ENCODE assay signal across 1 cellular context in the genomic region with DNA sequence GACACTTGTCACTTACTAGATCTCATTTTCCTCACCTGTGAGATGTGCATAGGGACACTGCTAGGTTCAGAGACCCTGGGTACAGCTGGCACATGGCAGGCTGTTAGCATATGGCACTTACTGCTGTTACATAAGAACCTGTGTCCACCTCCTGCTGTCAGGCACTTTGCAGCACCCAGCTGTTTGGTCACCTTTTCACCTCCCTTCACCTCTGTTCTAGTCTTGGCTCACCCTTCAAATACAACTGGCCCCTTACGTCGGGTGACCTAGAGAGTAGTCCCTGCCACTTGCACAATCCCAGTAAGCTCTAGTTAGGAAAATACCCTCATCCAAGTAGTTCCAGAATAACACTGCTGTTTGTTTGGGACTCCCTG.
TF ChIP-seq lines count a peak whose summit lies in the region.

No MANE protein-coding gene starts in this region.

TF ChIP-seq in GM12878, 131 proteins besides CTCF, POLR2A, EP300 and RAD21 (continued from another document):
- TF ChIP-seq, protein P1, sequence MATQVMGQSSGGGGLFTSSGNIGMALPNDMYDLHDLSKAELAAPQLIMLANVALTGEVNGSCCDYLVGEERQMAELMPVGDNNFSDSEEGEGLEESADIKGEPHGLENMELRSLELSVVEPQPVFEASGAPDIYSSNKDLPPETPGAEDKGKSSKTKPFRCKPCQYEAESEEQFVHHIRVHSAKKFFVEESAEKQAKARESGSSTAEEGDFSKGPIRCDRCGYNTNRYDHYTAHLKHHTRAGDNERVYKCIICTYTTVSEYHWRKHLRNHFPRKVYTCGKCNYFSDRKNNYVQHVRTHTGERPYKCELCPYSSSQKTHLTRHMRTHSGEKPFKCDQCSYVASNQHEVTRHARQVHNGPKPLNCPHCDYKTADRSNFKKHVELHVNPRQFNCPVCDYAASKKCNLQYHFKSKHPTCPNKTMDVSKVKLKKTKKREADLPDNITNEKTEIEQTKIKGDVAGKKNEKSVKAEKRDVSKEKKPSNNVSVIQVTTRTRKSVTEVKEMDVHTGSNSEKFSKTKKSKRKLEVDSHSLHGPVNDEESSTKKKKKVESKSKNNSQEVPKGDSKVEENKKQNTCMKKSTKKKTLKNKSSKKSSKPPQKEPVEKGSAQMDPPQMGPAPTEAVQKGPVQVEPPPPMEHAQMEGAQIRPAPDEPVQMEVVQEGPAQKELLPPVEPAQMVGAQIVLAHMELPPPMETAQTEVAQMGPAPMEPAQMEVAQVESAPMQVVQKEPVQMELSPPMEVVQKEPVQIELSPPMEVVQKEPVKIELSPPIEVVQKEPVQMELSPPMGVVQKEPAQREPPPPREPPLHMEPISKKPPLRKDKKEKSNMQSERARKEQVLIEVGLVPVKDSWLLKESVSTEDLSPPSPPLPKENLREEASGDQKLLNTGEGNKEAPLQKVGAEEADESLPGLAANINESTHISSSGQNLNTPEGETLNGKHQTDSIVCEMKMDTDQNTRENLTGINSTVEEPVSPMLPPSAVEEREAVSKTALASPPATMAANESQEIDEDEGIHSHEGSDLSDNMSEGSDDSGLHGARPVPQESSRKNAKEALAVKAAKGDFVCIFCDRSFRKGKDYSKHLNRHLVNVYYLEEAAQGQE (IDR thresholded peaks at IDR 0.05; ENCODE audit: low read depth, low read length) = no peak
- TF ChIP-seq GABPA (IDR thresholded peaks at IDR 0.05; ENCODE audit: low read depth) (no peak), SMAD1 (IDR thresholded peaks at IDR 0.05; ENCODE audit: low read depth, partially characterized antibody) (no peak), MEF2B (IDR thresholded peaks at IDR 0.05; ENCODE audit: partially characterized antibody, poor library complexity, severe bottlenecking) (no peak), CREB1 (IDR thresholded peaks at IDR 0.05; ENCODE audit: low read depth) (no peak), TCF12 (IDR thresholded peaks at IDR 0.05; ENCODE audit: low read depth, low read length) (no peak)
